9 cellular contexts compared by ENCODE assay signal in the genomic region with DNA sequence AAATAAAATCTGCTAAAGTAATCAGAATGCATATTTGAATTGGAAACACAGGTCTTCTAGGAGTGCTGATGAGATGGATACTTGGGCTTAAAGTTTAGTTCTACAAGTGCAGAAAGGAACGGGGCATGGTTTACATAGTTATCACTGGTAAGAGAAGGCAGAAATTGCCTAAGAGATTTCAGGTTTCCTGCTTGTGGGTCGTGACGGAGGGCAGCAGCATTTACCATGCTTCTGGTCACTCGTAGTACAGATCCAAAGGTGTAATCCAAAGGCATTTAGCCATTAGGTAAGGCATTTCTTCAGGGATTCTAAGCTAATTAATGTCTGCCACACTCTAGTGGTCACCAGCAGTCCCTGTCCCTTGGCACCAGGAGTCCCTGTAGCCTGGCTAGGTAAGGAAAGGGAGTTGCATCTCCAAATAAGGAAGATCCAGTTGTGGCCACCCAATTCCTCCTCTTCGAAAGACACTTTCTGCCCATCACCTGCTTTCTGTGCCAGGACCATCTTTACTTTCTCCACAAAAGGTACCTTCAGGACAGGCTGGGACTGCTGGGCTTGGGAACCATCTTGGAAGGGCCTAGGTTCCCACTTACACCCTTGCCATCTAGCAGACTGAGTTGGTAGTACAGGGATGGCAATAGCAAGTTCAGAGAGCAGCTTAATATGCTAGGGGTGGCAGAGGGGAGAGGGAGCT. TPM values are rescaled to one million over a fixed set of nuclear protein-coding genes. Genes with fewer than 3 reads are reported as not detected.
A peak's percentile ranks its signal among the peaks of the same experiment; 100 is the strongest.
DNase-seq lines count a peak whose midpoint lies in the region; ATAC-seq and TF ChIP-seq lines count a peak whose summit lies in the region.
"Had no signal": no experiment of that assay in that cellular context is flagged by ENCODE, and none has a peak within 500 bp of the region (broad histone marks: within the 10 kb centered on the region; RNA-seq: fewer than 3 reads in every experiment).

No MANE protein-coding gene starts in this region.

- H3K36me3 ChIP-seq in gastroesophageal sphincter: no peaks in the 10 kb centered on the region

- no peak for TF ChIP-seq CTCF in gastroesophageal sphincter (IDR thresholded peaks at IDR 0.05)
- TF ChIP-seq CTCF in GM13976 (IDR thresholded peaks at IDR 0.05; ENCODE audit: borderline replicate concordance, control extremely low read depth, extremely low read depth, insufficient read depth, missing control alignments): no peak

- H3K4me3 Mint-ChIP-seq in T-helper 17 cell: peak overlapping the region; percentile 97
- H3K4me3 Mint-ChIP-seq in stimulated activated naive B cell treated with anti-CD40 and anti-IgM and Interleukin-4, amounts not matched to agents 10 μg/mL and 1 μg/mL and 100 μg/mL, for 72 hours: peak overlapping the region; percentile 91

- ATAC-seq in T-helper 17 cell (no peak), gastroesophageal sphincter (no peak)
- no peak for ATAC-seq in stimulated activated naive B cell treated with anti-CD40 and anti-IgM and Interleukin-4, amounts not matched to agents 10 μg/mL and 1 μg/mL and 100 μg/mL, for 72 hours (replicated peaks)

- DNase-seq in NCI-H748 (lab: John Stamatoyannopoulos, UW; ENCODE audit: unreplicated experiment) (peak; percentile 37), NCI-H748 treated with DMSO at 0.1 percent for 48 hours (lab: John Stamatoyannopoulos, UW) (no peak), T-helper 17 cell (no peak), SHP77 treated with DMSO at 0.1 percent for 48 hours (lab: John Stamatoyannopoulos, UW) (no peak), NCI-H2107 treated with DMSO at 0.1 percent for 48 hours (lab: John Stamatoyannopoulos, UW; ENCODE audit: unreplicated experiment) (no peak), GM13976 (ENCODE audit: low spot score) (no peak)
- no peak for DNase-seq in stimulated activated naive B cell treated with anti-CD40 and anti-IgM and Interleukin-4, amounts not matched to agents 10 μg/mL and 1 μg/mL and 100 μg/mL, for 72 hours

- peaks cover 14% of the 10 kb centered on the region for H3K4me1 Mint-ChIP-seq in T-helper 17 cell
- peaks cover 17 to 26% of the 10 kb centered on the region in 2 donors for H3K4me1 Mint-ChIP-seq in stimulated activated naive B cell treated with anti-CD40 and anti-IgM and Interleukin-4, amounts not matched to agents 10 μg/mL and 1 μg/mL and 100 μg/mL, for 72 hours

- peak overlapping the region; percentile 93 for H3K27ac Mint-ChIP-seq in T-helper 17 cell
- H3K27ac Mint-ChIP-seq in stimulated activated naive B cell treated with anti-CD40 and anti-IgM and Interleukin-4, amounts not matched to agents 10 μg/mL and 1 μg/mL and 100 μg/mL, for 72 hours: peak overlapping the region; percentile 98

- TF ChIP-seq POLR2A in gastroesophageal sphincter (IDR thresholded peaks at IDR 0.05): no peak

- H3K4me3 ChIP-seq in gastroesophageal sphincter: peak overlapping the region; percentile 66 to 100

- no peaks in the 10 kb centered on the region for H3K9me3 ChIP-seq in T-helper 17 cell (ENCODE audit: control insufficient read depth, low read length, poor library complexity, severe bottlenecking)
- no peaks in the 10 kb centered on the region for H3K9me3 ChIP-seq in gastroesophageal sphincter

- in situ Hi-C loops in GM13976 (cut with MboI; ENCODE audit: low sequenced_read_pairs, unreplicated experiment): no loop called here

- no peaks in the 10 kb centered on the region for H3K9me3 Mint-ChIP-seq in stimulated activated naive B cell treated with anti-CD40 and anti-IgM and Interleukin-4, amounts not matched to agents 10 μg/mL and 1 μg/mL and 100 μg/mL, for 72 hours

- no peak for TF ChIP-seq EP300 in gastroesophageal sphincter (IDR thresholded peaks at IDR 0.05)

- no peaks in the 10 kb centered on the region for H3K27me3 ChIP-seq in gastroesophageal sphincter

- H3K27me3 Mint-ChIP-seq in T-helper 17 cell: no peaks in the 10 kb centered on the region
- H3K27me3 Mint-ChIP-seq in stimulated activated naive B cell treated with anti-CD40 and anti-IgM and Interleukin-4, amounts not matched to agents 10 μg/mL and 1 μg/mL and 100 μg/mL, for 72 hours: no peaks in the 10 kb centered on the region

- WGBS in gastroesophageal sphincter (ENCODE audit: low coverage in 1 of 2), 2 donors: 44 to 63% methylated on average over 4 to 5 of the region's 5 CpGs

- H3K4me1 ChIP-seq in gastroesophageal sphincter: peaks cover 0 to 31% (median 10%) of the 10 kb centered on the region in 3 donors

- peak overlapping the region; percentile 92 to 97 (median 96) for H3K27ac ChIP-seq in gastroesophageal sphincter

- no peaks in the 10 kb centered on the region for H3K36me3 Mint-ChIP-seq in T-helper 17 cell (ENCODE audit: low read depth)
- peaks cover 3 to 10% of the 10 kb centered on the region in 2 donors for H3K36me3 Mint-ChIP-seq in stimulated activated naive B cell treated with anti-CD40 and anti-IgM and Interleukin-4, amounts not matched to agents 10 μg/mL and 1 μg/mL and 100 μg/mL, for 72 hours

RNA-seq across cellular contexts. Expression of gene GSTZ1, which starts 1.5 kb away (rescaled TPM):
- total RNA-seq in T-helper 17 cell (1 to 10 TPM; 5.5 to 7.5 TPM), gastroesophageal sphincter (10 to 100 TPM in 2 of 4 donors, 1 to 10 TPM in 2; 6.3 to 15.4 (median 12.5) TPM)

RNA-seq across cellular contexts. Expression of gene POMT2, which starts 1.7 kb away (rescaled TPM):
- total RNA-seq in T-helper 17 cell (10 to 100 TPM in 1 of 2 donors, 1 to 10 TPM in 1; 8.8 to 11.4 TPM), gastroesophageal sphincter (10 to 100 TPM in 3 of 4 donors, 1 to 10 TPM in 1; 8.1 to 20.9 (median 14.4) TPM)

RNA-seq across cellular contexts. Expression of gene NGB, which starts 51.4 kb away (rescaled TPM):
- not detected for total RNA-seq in T-helper 17 cell
- total RNA-seq in gastroesophageal sphincter: 1 to 10 TPM in 2 of 4 donors, under 1 TPM in 1, not detected in 1; 0.27 to 2.0 (median 1.2) TPM
- total RNA-seq: NCI-H460 had no signal

RNA-seq across cellular contexts. Expression of gene TMED8, which starts 54.5 kb away (rescaled TPM):
- total RNA-seq in T-helper 17 cell: 10 to 100 TPM; 13.2 to 16.0 TPM
- total RNA-seq in gastroesophageal sphincter: 10 to 100 TPM; 16.6 to 21.4 (median 20.7) TPM

RNA-seq across cellular contexts. Expression of gene SAMD15, which starts 54.8 kb away (rescaled TPM):
- total RNA-seq in T-helper 17 cell: under 1 TPM; 0.26 to 0.32 TPM
- total RNA-seq in gastroesophageal sphincter: 1 to 10 TPM in 2 of 4 donors, under 1 TPM in 1, not detected in 1; 0.20 to 1.5 (median 1.4) TPM
